Comparison of ENCODE assay signal across 18 cellular contexts in the genomic region with DNA sequence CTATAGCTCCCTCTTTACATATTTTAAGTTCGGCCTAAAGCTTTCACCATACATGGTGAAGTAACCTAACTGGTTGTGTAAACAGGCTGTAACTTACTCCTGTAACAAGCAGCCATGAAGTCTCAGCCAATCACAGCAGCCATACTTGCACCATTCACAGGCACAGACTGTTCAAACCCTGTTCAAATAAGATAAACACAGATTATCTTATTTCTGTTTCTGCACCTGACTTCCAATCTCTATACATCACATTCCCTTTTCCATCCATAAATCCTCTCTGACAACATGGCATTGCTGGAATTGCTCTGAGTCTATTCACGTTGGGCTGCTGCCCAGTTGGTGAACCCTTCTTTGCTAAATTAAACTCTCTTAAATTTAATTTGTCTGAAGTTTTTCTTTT. TPM values are rescaled to one million over a fixed set of nuclear protein-coding genes. Genes with fewer than 3 reads are reported as not detected.
A peak's percentile ranks its signal among the peaks of the same experiment; 100 is the strongest.
DNase-seq lines count a peak whose midpoint lies in the region; ATAC-seq, FAIRE-seq and TF ChIP-seq lines count a peak whose summit lies in the region.
"Had no signal": no experiment of that assay in that cellular context is flagged by ENCODE, and none has a peak within 500 bp of the region (broad histone marks: within the 10 kb centered on the region; RNA-seq: fewer than 3 reads in every experiment).

No MANE protein-coding gene starts in this region.

- H4K20me1 ChIP-seq in K562 (replicated peaks; ENCODE audit: control insufficient read depth, insufficient read depth, low read length) = no peaks in the 10 kb centered on the region

- H3K4me3 Mint-ChIP-seq in Caco-2 (ENCODE audit: unreplicated experiment) (no peak overlapping the region), HFFc6 (no peak overlapping the region)
- H3K4me3 Mint-ChIP-seq: CD8-positive, alpha-beta memory T cell; H9; T-cell had no signal

- H3K36me3 Mint-ChIP-seq in Caco-2 (ENCODE audit: insufficient read depth, unreplicated experiment) (no peaks in the 10 kb centered on the region), HFFc6 (ENCODE audit: low read depth) (peaks cover 4% of the 10 kb centered on the region; the same call in 1 of the 2 replicates)
- H3K36me3 Mint-ChIP-seq: T-cell had no signal

- H2AFZ ChIP-seq in K562 (ENCODE audit: low read depth, low read length) = no peak overlapping the region

- ATAC-seq in K562 (peak; percentile 50; the same call in 2 of the 3 replicates), GM18505 (IDR thresholded peaks at IDR 0.05; ENCODE audit: unreplicated experiment) (no peak)
- ATAC-seq: T-cell had no signal

- H3K79me2 ChIP-seq in K562 (ENCODE audit: control insufficient read depth, insufficient read depth, low read length) = no peaks in the 10 kb centered on the region

- POLR2A ChIA-PET in Caco-2 (lab: Charles Lee) = no interaction called here
- POLR2A ChIA-PET in K562 (lab: Yijun Ruan, JAX) = no interaction called here

- H3K36me3 ChIP-seq in Caco-2 (ENCODE audit: control insufficient read depth, insufficient read depth, low read length) (no peaks in the 10 kb centered on the region), K562 (ENCODE audit: control insufficient read depth, insufficient read depth, low read length) (no peaks in the 10 kb centered on the region), neutrophil (no peaks in the 10 kb centered on the region)

- H3K4me1 ChIP-seq in Caco-2 = peaks cover 10% of the 10 kb centered on the region
- H3K4me1 ChIP-seq in K562 (replicated peaks in 1 of 2; ENCODE audit: control insufficient read depth in 2 of 2, insufficient read depth in 2 of 2, low read length in 2 of 2) = peaks cover 0 to 6% of the 10 kb centered on the region in 2 experiments; a peak in 1 of 5 replicates
- H3K4me1 ChIP-seq in neutrophil (ENCODE audit: control insufficient read depth in 1 of 2, insufficient read depth in 1 of 2, low read depth in 1 of 2, low read length in 1 of 2) = peaks cover 17 to 28% of the 10 kb centered on the region in 2 experiments

- peak; percentile 46 to 69 for DNase-seq in Caco-2
- peak; percentile 33 for DNase-seq in LNCaP clone FGC (ENCODE audit: low read depth)
- DNase-seq in K562 (ENCODE audit: extremely low read depth in 1 of 4, low spot score in 3 of 4) = peak in 1 of 4 experiments; percentile 3
- no peak for DNase-seq in HFFc6
- DNase-seq in NCI-H2171 (lab: John Stamatoyannopoulos, UW) = no peak
- DNase-seq: CD8-positive, alpha-beta memory T cell; H9; NCI-H1694; NCI-H2081 treated with DMSO at 0.1 percent for 48 hours; NCI-H446 treated with DMSO at 0.1 percent for 48 hours; NCI-H69; SHP77 treated with DMSO at 0.1 percent for 48 hours; T-cell had no signal

- no peak overlapping the region for H3K27ac Mint-ChIP-seq in Caco-2 (ENCODE audit: unreplicated experiment)
- no peak overlapping the region for H3K27ac Mint-ChIP-seq in HFFc6
- H3K27ac Mint-ChIP-seq: H9, T-cell had no signal

- TF ChIP-seq POLR2A in K562 (conservative IDR thresholded peaks at IDR 0.05) (no peak), GM18505 (IDR thresholded peaks at IDR 0.05; ENCODE audit: borderline replicate concordance, extremely low read depth, insufficient read depth, insufficient read length) (no peak)

- TF ChIP-seq RAD21 in K562 (CRISPR knock-in tag; conservative IDR thresholded peaks at IDR 0.05 in 1 of 2, IDR thresholded peaks at IDR 0.05 in 1 of 2) = no peak

- 0% methylated on average over 2 of the region's 2 CpGs for WGBS in K562 (ENCODE audit: insufficient coverage, low coverage, missing lambda C conversion rate)

- in situ Hi-C loops in K562 (cut with MboI) = no loop called here

- TF ChIP-seq CTCF in Caco-2 (IDR thresholded peaks at IDR 0.05; ENCODE audit: insufficient read depth in 1 of 2, low read depth in 1 of 2, low read length in 1 of 2, severe bottlenecking in 1 of 2, unreplicated experiment in 1 of 2) (no peak), LNCaP clone FGC (IDR thresholded peaks at IDR 0.05; ENCODE audit: control insufficient read depth, extremely low read depth, insufficient read depth) (no peak), K562 (IDR thresholded peaks at IDR 0.05 in 2 of 3, conservative IDR thresholded peaks at IDR 0.05 in 1 of 3; ENCODE audit: insufficient read depth in 2 of 3, low read depth in 1 of 3, low read length in 3 of 3) (no peak), neutrophil (IDR thresholded peaks at IDR 0.05) (no peak), HFFc6 (IDR thresholded peaks at IDR 0.05) (no peak)

- BruUV-seq in Caco-2 (replicated peaks; lab: Mats Ljungman, UMichigan) = no TSS peak
- no TSS peak for BruUV-seq in K562 (replicated peaks; lab: Mats Ljungman, UMichigan)

- H3K27me3 ChIP-seq in Caco-2 (replicated peaks; ENCODE audit: control insufficient read depth, insufficient read depth, low read length) = no peaks in the 10 kb centered on the region
- H3K27me3 ChIP-seq in K562 (ENCODE audit: control insufficient read depth in 2 of 2, insufficient read depth in 2 of 2, low read length in 2 of 2) = peaks cover 4 to 18% of the 10 kb centered on the region in 2 experiments; a peak in 4 of 5 replicates
- no peaks in the 10 kb centered on the region for H3K27me3 ChIP-seq in neutrophil

- no peak overlapping the region for H3K27ac ChIP-seq in K562 (ENCODE audit: extremely low read depth, low read depth, low read length)
- peak overlapping the region; percentile 57 for H3K27ac ChIP-seq in neutrophil
- H3K27ac ChIP-seq: C4-2B, RWPE1 had no signal

- no peaks in the 10 kb centered on the region for H3K4me1 Mint-ChIP-seq in Caco-2 (ENCODE audit: low read depth, unreplicated experiment)
- H3K4me1 Mint-ChIP-seq in HFFc6 (ENCODE audit: low read depth) = no peaks in the 10 kb centered on the region; the same call in 1 of the 2 replicates
- H3K4me1 Mint-ChIP-seq: CD8-positive, alpha-beta memory T cell; T-cell had no signal

- no peak; the same call in 1 of the 2 replicates for TF ChIP-seq EP300 in K562 (IDR thresholded peaks at IDR 0.05; ENCODE audit: low read length)

- no peaks in the 10 kb centered on the region for H3K9me1 ChIP-seq in K562 (ENCODE audit: control insufficient read depth, insufficient read depth, low read length)

- H3K9me3 ChIP-seq in Caco-2 (peaks cover 8% of the 10 kb centered on the region; the same call in 1 of the 2 replicates), K562 (replicated peaks; ENCODE audit: control insufficient read depth, insufficient read depth, low read depth, low read length) (no peaks in the 10 kb centered on the region), neutrophil (no peaks in the 10 kb centered on the region)

- H3K4me3 ChIP-seq in Caco-2 (ENCODE audit: low read depth, low read length) (no peak overlapping the region), LNCaP clone FGC (ENCODE audit: low read depth, low read length) (no peak overlapping the region), K562 (no peak overlapping the region), neutrophil (ENCODE audit: low read depth in 1 of 2, low read length in 1 of 2) (no peak overlapping the region)

- no peak for FAIRE-seq in K562 (lab: Jason Lieb, UNC)
- FAIRE-seq: A204.1 had no signal

- CTCF ChIA-PET in Caco-2 (lab: Charles Lee) (no interaction called here), K562 (lab: Yijun Ruan, JAX; ENCODE audit: low intra/inter-chr PET ratio) (no interaction called here)

- no peak overlapping the region for H3K9ac ChIP-seq in K562 (ENCODE audit: insufficient read depth in 1 of 2, low read depth in 2 of 2, low read length in 2 of 2)

- intact Hi-C loops in Caco-2 (cut with micrococcal nuclease; ENCODE audit: unreplicated experiment) (no loop called here), K562 (cut with micrococcal nuclease) (no loop called here)

- H3K9me3 Mint-ChIP-seq in Caco-2 (ENCODE audit: unreplicated experiment) (no peaks in the 10 kb centered on the region), HFFc6 (peaks cover 7% of the 10 kb centered on the region; the same call in 1 of the 2 replicates)
- H3K9me3 Mint-ChIP-seq: CD8-positive, alpha-beta memory T cell; T-cell had no signal

- no peaks in the 10 kb centered on the region for H3K27me3 Mint-ChIP-seq in Caco-2 (ENCODE audit: insufficient read depth, unreplicated experiment)
- H3K27me3 Mint-ChIP-seq in HFFc6 (ENCODE audit: insufficient read depth) = peaks cover 1% of the 10 kb centered on the region; the same call in 1 of the 2 replicates
- H3K27me3 Mint-ChIP-seq: T-cell had no signal

- no peak overlapping the region for H3K4me2 ChIP-seq in K562 (ENCODE audit: insufficient read depth, low read length)

TF ChIP-seq in K562, 482 proteins besides CTCF, POLR2A, EP300 and RAD21 (continues in another document):
- TF ChIP-seq NFXL1 (CRISPR knock-in tag; IDR thresholded peaks at IDR 0.05) (no peak), ZNF445 (CRISPR knock-in tag; IDR thresholded peaks at IDR 0.05; ENCODE audit: low read depth) (no peak), SP2 (IDR thresholded peaks at IDR 0.05; ENCODE audit: extremely low read depth, low read depth, low read length, poor library complexity, severe bottlenecking) (no peak), POLR3A (IDR thresholded peaks at IDR 0.05; ENCODE audit: borderline replicate concordance, extremely low read depth, insufficient read depth, insufficient read length) (no peak), TAL1 (IDR thresholded peaks at IDR 0.05) (peak; percentile 83), SAP30 (IDR thresholded peaks at IDR 0.05; ENCODE audit: borderline replicate concordance, insufficient read depth, low read depth, low read length, poor library complexity, severe bottlenecking) (no peak), ZNF717 (CRISPR knock-in tag; IDR thresholded peaks at IDR 0.05) (no peak), PHF8 (IDR thresholded peaks at IDR 0.05; ENCODE audit: borderline replicate concordance, low read length) (no peak)

RNA-seq across cellular contexts. Expression of a gene that starts 34.5 kb away (rescaled TPM):
- total RNA-seq in Caco-2 (2022) = 50.1 and 53.9 TPM in 2 replicates
- total RNA-seq in K562 (2011; cell fraction: chromatin; rRNA removed; ENCODE audit: low replicate concordance) = 53.0 and 165 TPM in 2 replicates
- 24.2 and 39.7 TPM in 2 replicates for total RNA-seq in K562 (2011; cell fraction: nucleolus; rRNA removed)
- total RNA-seq in K562 (2011; cell fraction: nucleoplasm; rRNA removed) = 73.5 and 95.8 TPM in 2 replicates
- 13.6 and 16.7 TPM in 2 replicates for total RNA-seq in K562 (2014; rRNA removed)
- 30.4 and 32.8 TPM in 2 replicates for total RNA-seq in K562 (2014; rRNA removed; fragmentation: Illumina TruSeq; extraction: Trizol)
- total RNA-seq in K562 (2015; rRNA removed; fragmentation: Illumina TruSeq; extraction: Trizol) = 28.8 and 29.4 TPM in 2 replicates
- total RNA-seq in K562 (2021) = 29.5 and 29.6 TPM in 2 replicates
- 32.3 and 32.7 TPM in 2 replicates for polyA plus RNA-seq in K562 (2011; rRNA removed)
- polyA plus RNA-seq in K562 (2011; cell fraction: cytosol; rRNA removed) = 21.0 and 25.2 TPM in 2 replicates
- 37.9 and 49.7 TPM in 2 replicates for polyA plus RNA-seq in K562 (2011; cell fraction: nucleus; rRNA removed)
- 9.2 and 10.8 TPM in 2 replicates for polyA plus RNA-seq in K562 (2012)
- 17.2 and 20.0 TPM in 2 replicates for polyA plus RNA-seq in K562 (2014; fragmentation: Illumina TruSeq; extraction: Trizol)
- polyA plus RNA-seq in K562 (2014; fragmentation: Nextera tagmentation; extraction: Ambion mirVana) = 10 to 100 TPM; 16.9 to 41.6 TPM
- polyA plus RNA-seq in K562 (2014; rRNA removed) = 11.8 and 13.4 TPM in 2 replicates
- polyA minus RNA-seq in K562 (2011; rRNA and poly(A)+ RNA removed) = 112 and 117 TPM in 2 replicates
- polyA minus RNA-seq in K562 (2011; cell fraction: cytosol; rRNA and poly(A)+ RNA removed) = 24.9 and 33.8 TPM in 2 replicates
- polyA minus RNA-seq in K562 (2011; cell fraction: nucleus; rRNA and poly(A)+ RNA removed) = 60.6 and 104 TPM in 2 replicates
- 10 to 100 TPM; 11.5 to 15.6 (median 14.0) TPM for total RNA-seq in HFFc6 (2021; fragmentation: NEBNext Ultra II Directional; extraction: Animal tissue kit (Norgen Biotek cat#: 25700))

Comparison
In these comparisons a context has a peak if more than half of its experiments do, and no peak if none do; other contexts are left out.
1. DNase-seq: peak in Caco-2 (2 of 2) and LNCaP clone FGC (single experiment); none in HFFc6 (single experiment) and NCI-H2171 (single experiment).